20 cellular contexts compared by ENCODE assay signal in the genomic region with DNA sequence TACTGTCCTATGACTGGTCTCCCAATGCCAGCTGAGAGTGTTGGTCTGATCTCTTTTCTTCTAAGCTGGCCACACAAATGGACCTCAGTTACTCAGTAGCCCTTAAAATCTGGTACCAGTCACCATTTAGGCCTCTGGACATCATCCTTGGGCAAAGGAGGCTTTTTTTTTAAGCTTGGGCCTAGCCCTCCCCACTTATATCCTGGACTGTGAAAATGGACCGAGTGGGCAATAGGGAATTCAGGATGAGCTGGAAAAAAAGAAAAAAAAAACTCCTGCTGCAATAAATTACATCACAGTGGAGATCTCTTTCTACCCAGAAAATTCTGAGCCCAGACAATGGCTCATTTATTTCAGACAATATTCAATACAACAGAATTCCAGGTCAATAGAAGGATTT.
"Had no signal": no experiment of that assay in that cellular context is flagged by ENCODE, and none has a peak within 500 bp of the region (broad histone marks: within the 10 kb centered on the region; RNA-seq: fewer than 3 reads in every experiment).

No MANE protein-coding gene starts in this region.

- H3K4me1 ChIP-seq: adrenal gland, breast epithelium, prostate gland had no signal

- H3K27me3 ChIP-seq: adrenal gland, breast epithelium, neural progenitor cell, right atrium auricular region, tibial nerve, uterus had no signal

- H3K27ac ChIP-seq: adrenal gland, breast epithelium, neural progenitor cell, prostate gland, right atrium auricular region, tibial nerve had no signal

- H3K36me3 ChIP-seq: adrenal gland, breast epithelium, neural progenitor cell, prostate gland, right atrium auricular region, tibial nerve, uterus had no signal

- H3K4me3 ChIP-seq: adrenal gland, breast epithelium, neural progenitor cell, prostate gland, right atrium auricular region, tibial nerve, uterus had no signal

- H3K4me2 ChIP-seq: neural progenitor cell had no signal

- ATAC-seq: activated T-helper 17 cell treated with anti-CD3 and anti-CD28 coated beads, Interleukin-2, amount 50 U/mL, for 72 hours; left ventricle myocardium superior; naive thymus-derived CD4-positive, alpha-beta T cell; stimulated activated naive CD8-positive, alpha-beta T cell treated with anti-CD3 and anti-CD28 coated beads, Interleukin-15, Interleukin-2, amounts not matched to agents 100 U/mL and 50 U/mL, for 24 hours; WTC11 had no signal

- DNase-seq: activated T-cell treated with anti-CD3 and anti-CD28 coated beads, Interleukin-2, amount 50 U/mL, for 1 hour; adrenal gland; effector CD4-positive, alpha-beta T cell; erythroblast; immature natural killer cell; kidney glomerular epithelial cell; left ventricle myocardium superior; naive thymus-derived CD4-positive, alpha-beta T cell; stimulated activated CD4-positive, alpha-beta T cell treated with anti-CD3 and anti-CD28 coated beads, Interleukin-12 subunit alpha, Interleukin-12 subunit beta, amount 100 ng/mL, for 4 hours; stimulated activated CD4-positive, alpha-beta T cell treated with anti-CD3 and anti-CD28 coated beads, Interleukin-4, amount 100 ng/mL, for 4 hours; stimulated activated naive CD8-positive, alpha-beta T cell treated with anti-CD3 and anti-CD28 coated beads, Interleukin-15, Interleukin-2, amounts not matched to agents 100 U/mL and 50 U/mL, for 24 hours; T-helper 9 cell; uterus had no signal

- H3K9me3 ChIP-seq: adrenal gland, breast epithelium, prostate gland, right atrium auricular region, tibial nerve, uterus had no signal

- H3K9ac ChIP-seq: neural progenitor cell had no signal
